In genomic region chr22:39125622-39126021, GRCh38 we compare ENCODE assay signal across 17 cellular contexts. TPM values are rescaled to one million over a fixed set of nuclear protein-coding genes. Genes with fewer than 3 reads are reported as not detected.
DNase-seq lines count a peak whose midpoint lies in the region; ATAC-seq and TF ChIP-seq lines count a peak whose summit lies in the region.
"Had no signal": no experiment of that assay in that cellular context is flagged by ENCODE, and none has a peak within 500 bp of the region (broad histone marks: within the 10 kb centered on the region; RNA-seq: fewer than 3 reads in every experiment).

No MANE protein-coding gene starts in this region.

- H3K36me3 ChIP-seq in MM.1S (replicated peaks; ENCODE audit: insufficient read depth, low read length) (no peaks in the 10 kb centered on the region), neural progenitor cell (no peaks in the 10 kb centered on the region), HAP-1 (replicated peaks) (no peaks in the 10 kb centered on the region)
- H3K36me3 ChIP-seq: BLaER1 treated with 17β-estradiol and CSF1 and Interleukin-3, amounts not matched to agents 10 nM and 100 nM had no signal

- peaks cover 37% of the 10 kb centered on the region for H3K4me1 Mint-ChIP-seq in neural progenitor cell
- H3K4me1 Mint-ChIP-seq in activated T-helper 17 cell treated with anti-CD3 and anti-CD28 coated beads, Interleukin-2, amount 50 U/mL, for 72 hours: no peaks in the 10 kb centered on the region

- H3K4me3 ChIP-seq in MM.1S (ENCODE audit: low read length) (no peak overlapping the region), neural progenitor cell (no peak overlapping the region), HAP-1 (no peak overlapping the region)
- H3K4me3 ChIP-seq: BLaER1 treated with 17β-estradiol and CSF1 and Interleukin-3, amounts not matched to agents 10 nM and 100 nM had no signal

- DNase-seq in NCI-H2029 treated with DMSO at 0.1 percent for 48 hours (lab: John Stamatoyannopoulos, UW): peak; percentile 5
- DNase-seq in NCI-H2029 (lab: John Stamatoyannopoulos, UW): no peak
- DNase-seq in DMS79 treated with DMSO at 0.1 percent for 48 hours (lab: John Stamatoyannopoulos, UW): peak; percentile 5
- DNase-seq in MM.1S: peak; percentile 92
- DNase-seq in neural progenitor cell (ENCODE audit: low spot score): no peak
- no peak for DNase-seq in stimulated activated CD4-positive, alpha-beta T cell treated with anti-CD3 and anti-CD28 coated beads, Interleukin-4, amount 100 ng/mL, for 4 hours
- no peak for DNase-seq in HAP-1 (ENCODE audit: low spot score in 2 of 2)
- DNase-seq: ACHN; Calu3; CD4-positive, alpha-beta T cell; DMS 273 treated with DMSO at 0.1 percent for 48 hours; GF-D8; GOT3; H9 had no signal

- H3K27ac ChIP-seq in MM.1S (ENCODE audit: low read length) (peak overlapping the region; percentile 77; the same call in 1 of the 2 replicates), neural progenitor cell (no peak overlapping the region)
- H3K27ac ChIP-seq: BLaER1 treated with 17β-estradiol and CSF1 and Interleukin-3, amounts not matched to agents 10 nM and 100 nM had no signal

- H3K9ac ChIP-seq in MM.1S (ENCODE audit: low read length) (no peak overlapping the region), neural progenitor cell (no peak overlapping the region)
- H3K9ac ChIP-seq: BLaER1 treated with 17β-estradiol and CSF1 and Interleukin-3, amounts not matched to agents 10 nM and 100 nM had no signal

- H2AFZ ChIP-seq in MM.1S (ENCODE audit: low read length) (no peak overlapping the region), neural progenitor cell (replicated peaks) (no peak overlapping the region)

- peaks cover 10% of the 10 kb centered on the region for H3K27me3 Mint-ChIP-seq in neural progenitor cell (ENCODE audit: insufficient read depth, low read depth)
- H3K27me3 Mint-ChIP-seq in activated T-helper 17 cell treated with anti-CD3 and anti-CD28 coated beads, Interleukin-2, amount 50 U/mL, for 72 hours: no peaks in the 10 kb centered on the region
- H3K27me3 Mint-ChIP-seq: CD4-positive, alpha-beta T cell had no signal

- in situ Hi-C loops in HAP-1 (cut with MboI; ENCODE audit: low sequenced_read_pairs): no loop called here

- H4K20me1 ChIP-seq in MM.1S (ENCODE audit: insufficient read depth, low read length) (no peaks in the 10 kb centered on the region), neural progenitor cell (ENCODE audit: low read depth) (peaks cover 8% of the 10 kb centered on the region)
- H4K20me1 ChIP-seq: BLaER1 treated with 17β-estradiol and CSF1 and Interleukin-3, amounts not matched to agents 10 nM and 100 nM had no signal

- peak overlapping the region; percentile 25 for H3K4me3 Mint-ChIP-seq in neural progenitor cell
- H3K4me3 Mint-ChIP-seq in activated T-helper 17 cell treated with anti-CD3 and anti-CD28 coated beads, Interleukin-2, amount 50 U/mL, for 72 hours: no peak overlapping the region
- H3K4me3 Mint-ChIP-seq: CD4-positive, alpha-beta T cell; H9 had no signal

- H3K9me3 Mint-ChIP-seq in neural progenitor cell: peaks cover 7% of the 10 kb centered on the region
- no peaks in the 10 kb centered on the region for H3K9me3 Mint-ChIP-seq in activated T-helper 17 cell treated with anti-CD3 and anti-CD28 coated beads, Interleukin-2, amount 50 U/mL, for 72 hours
- H3K9me3 Mint-ChIP-seq: CD4-positive, alpha-beta T cell; H9 had no signal

- H3K9me3 ChIP-seq in MM.1S (replicated peaks; ENCODE audit: insufficient read depth, low read length) (no peaks in the 10 kb centered on the region), neural progenitor cell (ENCODE audit: low read depth) (no peaks in the 10 kb centered on the region), HAP-1 (no peaks in the 10 kb centered on the region)
- H3K9me3 ChIP-seq: BLaER1 treated with 17β-estradiol and CSF1 and Interleukin-3, amounts not matched to agents 10 nM and 100 nM had no signal

- H3K27ac Mint-ChIP-seq in neural progenitor cell: no peak overlapping the region
- H3K27ac Mint-ChIP-seq in activated T-helper 17 cell treated with anti-CD3 and anti-CD28 coated beads, Interleukin-2, amount 50 U/mL, for 72 hours: no peak overlapping the region
- H3K27ac Mint-ChIP-seq: CD4-positive, alpha-beta T cell; H9 had no signal

- H3K27me3 ChIP-seq in MM.1S (replicated peaks; ENCODE audit: insufficient read depth, low read length) (no peaks in the 10 kb centered on the region), neural progenitor cell (no peaks in the 10 kb centered on the region), HAP-1 (ENCODE audit: low read depth) (no peaks in the 10 kb centered on the region)
- H3K27me3 ChIP-seq: BLaER1 treated with 17β-estradiol and CSF1 and Interleukin-3, amounts not matched to agents 10 nM and 100 nM had no signal

- H3K79me2 ChIP-seq in MM.1S (ENCODE audit: low read length): no peaks in the 10 kb centered on the region
- H3K79me2 ChIP-seq in neural progenitor cell (ENCODE audit: low read depth): no peaks in the 10 kb centered on the region

- H3K36me3 Mint-ChIP-seq in neural progenitor cell: no peaks in the 10 kb centered on the region
- H3K36me3 Mint-ChIP-seq in activated T-helper 17 cell treated with anti-CD3 and anti-CD28 coated beads, Interleukin-2, amount 50 U/mL, for 72 hours (ENCODE audit: low read depth): no peaks in the 10 kb centered on the region

- H3K4me1 ChIP-seq in MM.1S (ENCODE audit: low read length) (peaks cover 12% of the 10 kb centered on the region), neural progenitor cell (peaks cover 19% of the 10 kb centered on the region), HAP-1 (no peaks in the 10 kb centered on the region)

- H3F3A ChIP-seq in MM.1S (ENCODE audit: insufficient read depth, low read length) (peaks cover 13% of the 10 kb centered on the region), neural progenitor cell (ENCODE audit: low read depth) (peaks cover 14% of the 10 kb centered on the region)

- peak; percentile 12; the same call in 1 of the 2 replicates for TF ChIP-seq CTCF in MM.1S (IDR thresholded peaks at IDR 0.05; ENCODE audit: low read length)
- no peak for TF ChIP-seq CTCF in neural progenitor cell (IDR thresholded peaks at IDR 0.05)

- H3K4me2 ChIP-seq in MM.1S (ENCODE audit: low read depth, low read length) (no peak overlapping the region), neural progenitor cell (no peak overlapping the region)
- H3K4me2 ChIP-seq: BLaER1 treated with 17β-estradiol and CSF1 and Interleukin-3, amounts not matched to agents 10 nM and 100 nM had no signal

- no peaks in the 10 kb centered on the region for H3K9me2 ChIP-seq in MM.1S (replicated peaks; ENCODE audit: insufficient read depth, low read length)

- no peak for ATAC-seq in activated T-helper 17 cell treated with anti-CD3 and anti-CD28 coated beads, Interleukin-2, amount 50 U/mL, for 72 hours (replicated peaks)
- ATAC-seq: HepG2 had no signal

RNA-seq across cellular contexts. Expression of gene CBX7, which starts 26.9 kb away (rescaled TPM):
- 0.71 and 7.7 TPM in 2 replicates for total RNA-seq in neural progenitor cell (ENCODE audit: low replicate concordance)
- total RNA-seq in activated T-helper 17 cell treated with anti-CD3 and anti-CD28 coated beads, Interleukin-2, amount 50 U/mL, for 72 hours: 10 to 100 TPM; 21.5 to 82.9 TPM

RNA-seq across cellular contexts. Expression of gene APOBEC3H, which starts 28.6 kb away (rescaled TPM):
- 0.87 and 1.4 TPM in 2 replicates for total RNA-seq in neural progenitor cell (ENCODE audit: low replicate concordance)
- 10 to 100 TPM; 20.6 to 33.0 TPM for total RNA-seq in activated T-helper 17 cell treated with anti-CD3 and anti-CD28 coated beads, Interleukin-2, amount 50 U/mL, for 72 hours
- total RNA-seq: Calu3 had no signal

RNA-seq across cellular contexts. Expression of gene APOBEC3G, which starts 48.5 kb away (rescaled TPM):
- total RNA-seq in neural progenitor cell (ENCODE audit: low replicate concordance): 0.30 and 0.90 TPM in 2 replicates
- total RNA-seq in activated T-helper 17 cell treated with anti-CD3 and anti-CD28 coated beads, Interleukin-2, amount 50 U/mL, for 72 hours: 10 to 100 TPM; 68.3 to 72.6 TPM

Comparison
In these comparisons a context has a peak if more than half of its experiments do, and no peak if none do; other contexts are left out.
1. DNase-seq: peak in NCI-H2029 treated with DMSO at 0.1 percent for 48 hours (single experiment), DMS79 treated with DMSO at 0.1 percent for 48 hours (single experiment) and MM.1S (single experiment); none in NCI-H2029 (single experiment), neural progenitor cell (single experiment), stimulated activated CD4-positive, alpha-beta T cell treated with anti-CD3 and anti-CD28 coated beads, Interleukin-4, amount 100 ng/mL, for 4 hours (0 of 2) and HAP-1 (0 of 2).
2. RNA of gene APOBEC3G, which starts 48.5 kb away (total RNA-seq): 68.3 to 72.6 TPM in activated T-helper 17 cell treated with anti-CD3 and anti-CD28 coated beads, Interleukin-2, amount 50 U/mL, for 72 hours; 0.30 to 0.90 TPM in neural progenitor cell; every median in the first group is over 10 times any median in the second.